In the genomic region with DNA sequence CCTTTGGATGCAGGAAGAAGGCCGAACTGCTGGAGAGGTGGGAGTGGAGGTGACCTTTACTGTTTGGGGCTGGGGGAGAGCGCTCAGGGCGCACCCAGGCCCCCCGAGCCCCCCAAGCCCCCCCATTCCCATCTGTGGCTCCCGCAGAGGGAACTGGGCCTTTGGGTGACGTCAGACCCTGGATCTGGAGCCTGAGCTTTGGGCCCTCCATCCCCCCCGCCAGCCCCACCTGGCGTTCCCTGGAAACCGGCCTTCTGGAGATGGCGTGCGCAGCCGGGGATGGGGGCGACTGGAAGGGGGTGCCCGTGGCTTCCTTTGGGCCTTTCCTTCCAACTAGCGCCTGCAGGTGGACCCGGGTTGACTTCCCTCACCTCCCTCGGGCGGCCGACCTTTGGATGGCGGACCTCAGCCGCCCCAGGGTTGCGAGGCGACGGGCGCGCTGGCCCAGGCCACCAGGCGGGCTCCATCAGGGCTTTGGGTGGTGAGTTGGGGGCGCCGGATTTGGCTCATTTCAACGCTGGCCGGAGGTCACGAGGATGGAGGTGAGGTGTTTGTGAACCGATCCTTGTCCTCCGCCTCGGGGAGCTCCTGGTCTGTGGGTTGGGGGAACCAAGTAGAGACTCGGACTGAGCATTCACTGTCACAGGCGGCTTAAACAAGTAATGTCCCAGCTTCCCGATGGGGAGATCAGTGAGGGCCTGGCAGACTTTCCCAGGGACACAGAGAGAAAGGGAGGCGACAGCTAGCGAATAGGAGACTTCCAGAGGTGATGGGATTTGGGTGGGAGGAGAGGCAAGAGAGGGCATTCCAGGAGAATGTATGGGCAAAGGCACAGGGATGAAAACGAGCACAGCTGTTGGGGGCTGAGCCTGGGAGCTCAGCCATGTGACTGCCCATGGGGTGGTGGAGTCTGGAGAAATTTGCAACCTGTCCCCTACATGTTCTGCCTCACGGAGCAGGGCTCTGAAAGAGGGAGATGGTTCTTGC, we compare ENCODE assay signal across 8 cellular contexts. TPM values are rescaled to one million over a fixed set of nuclear protein-coding genes. Genes with fewer than 3 reads are reported as not detected.
A peak's percentile ranks its signal among the peaks of the same experiment; 100 is the strongest.
DNase-seq lines count a peak whose midpoint lies in the region; ATAC-seq and TF ChIP-seq lines count a peak whose summit lies in the region.

No MANE protein-coding gene starts in this region.

- H3K27ac ChIP-seq in cingulate gyrus (ENCODE audit: low read depth, low read length) (peak overlapping the region; percentile 84), upper lobe of right lung (no peak overlapping the region)

- TF ChIP-seq CTCF in upper lobe of right lung (IDR thresholded peaks at IDR 0.05) = no peak

- H3K9me3 ChIP-seq in mononuclear cell (ENCODE audit: low read depth, low read length) (no peaks in the 10 kb centered on the region), upper lobe of right lung (no peaks in the 10 kb centered on the region)

- H3K4me1 ChIP-seq in mononuclear cell (ENCODE audit: insufficient read depth, low read length) (peaks cover 25% of the 10 kb centered on the region), upper lobe of right lung (peaks cover 8% of the 10 kb centered on the region)

- H3K4me3 ChIP-seq in mononuclear cell (ENCODE audit: low read length) (peak overlapping the region; percentile 49), upper lobe of right lung (peak overlapping the region; percentile 64)

- DNase-seq in NCI-H2029 (lab: John Stamatoyannopoulos, UW) (peak; percentile 14), NCI-H2029 treated with DMSO at 0.1 percent for 48 hours (lab: John Stamatoyannopoulos, UW) (no peak), NCI-H748 (lab: John Stamatoyannopoulos, UW; ENCODE audit: unreplicated experiment) (peak; percentile 64), upper lobe of right lung (no peak)

- intact Hi-C loops in upper lobe of right lung (cut with DNase I) = no loop called here

- H3K36me3 ChIP-seq in upper lobe of right lung = no peaks in the 10 kb centered on the region

- H3K27me3 ChIP-seq in mononuclear cell (ENCODE audit: insufficient read depth, low read length) (peaks cover 17% of the 10 kb centered on the region), upper lobe of right lung (peaks cover 13% of the 10 kb centered on the region)

- ATAC-seq in upper lobe of right lung = no peak
- no peak for ATAC-seq in GM21526 (IDR thresholded peaks at IDR 0.05; ENCODE audit: low FRiP score, unreplicated experiment)
- ATAC-seq in HG03139 (IDR thresholded peaks at IDR 0.05; ENCODE audit: unreplicated experiment) = no peak

RNA-seq across cellular contexts. Expression of a gene that starts 0.7 kb away (rescaled TPM):
- total RNA-seq in mononuclear cell (2.2 TPM), upper lobe of right lung (2.6 TPM)

RNA-seq across cellular contexts. Expression of a gene that starts 27.3 kb away (rescaled TPM):
- total RNA-seq in mononuclear cell = 17.4 TPM
- 13.1 TPM for total RNA-seq in upper lobe of right lung

RNA-seq across cellular contexts. Expression of a gene that starts 39.5 kb away (rescaled TPM):
- total RNA-seq in mononuclear cell (0.31 TPM), upper lobe of right lung (20.2 TPM)

RNA-seq across cellular contexts. Expression of a gene that starts 58.2 kb away (rescaled TPM):
- total RNA-seq in mononuclear cell = 39.1 TPM
- total RNA-seq in upper lobe of right lung = 138 TPM

Comparison
In these comparisons a context has a peak if more than half of its experiments do, and no peak if none do; other contexts are left out.
1. DNase-seq: peak in NCI-H2029 (single experiment) and NCI-H748 (single experiment); none in NCI-H2029 treated with DMSO at 0.1 percent for 48 hours (single experiment) and upper lobe of right lung (single experiment).
2. RNA of a gene that starts 39.5 kb away (total RNA-seq): 20.2 TPM in upper lobe of right lung (single experiment); 0.31 TPM in mononuclear cell (single experiment); every median in the first group is over 10 times any median in the second.